Comparison of ENCODE assay signal across 26 cellular contexts in genomic region chr16:47721016-47721673, GRCh38.
"Had no signal": no experiment of that assay in that cellular context is flagged by ENCODE, and none has a peak within 500 bp of the region (broad histone marks: within the 10 kb centered on the region; RNA-seq: fewer than 3 reads in every experiment).

No MANE protein-coding gene starts in this region.

- H3K9me3 Mint-ChIP-seq: activated CD4-positive, alpha-beta memory T cell treated with anti-CD3 and anti-CD28 coated beads, Interleukin-2, amount 10 ng/mL, durations not matched to agents 7 days and 5 days; activated CD4-positive, alpha-beta T cell treated with anti-CD3 and anti-CD28 coated beads, Interleukin-2, amount 10 ng/mL, durations not matched to agents 7 days and 5 days; activated naive CD4-positive, alpha-beta T cell treated with anti-CD3 and anti-CD28 coated beads, Interleukin-2, amount 10 ng/mL, durations not matched to agents 7 days and 5 days; activated naive CD8-positive, alpha-beta T cell treated with anti-CD3 and anti-CD28 coated beads for 36 hours; activated T-cell treated with anti-CD3 and anti-CD28 coated beads, Interleukin-2, amount 50 U/mL, for 72 hours; activated T-helper 2 cell treated with anti-CD3 and anti-CD28 coated beads, Interferon-gamma antibody, Interleukin-2, Interleukin-4, amounts not matched to agents 10 μg/mL and 5 μg/mL and 100 μg/mL, durations not matched to agents 14 hours and 24 hours and 36 hours had no signal

- H3K4me1 Mint-ChIP-seq: activated CD4-positive, alpha-beta memory T cell treated with anti-CD3 and anti-CD28 coated beads, Interleukin-2, amount 10 ng/mL, durations not matched to agents 7 days and 5 days; activated CD4-positive, alpha-beta T cell treated with anti-CD3 and anti-CD28 coated beads, Interleukin-2, amount 10 ng/mL, durations not matched to agents 7 days and 5 days; activated naive CD4-positive, alpha-beta T cell treated with anti-CD3 and anti-CD28 coated beads, Interleukin-2, amount 10 ng/mL, durations not matched to agents 7 days and 5 days; activated naive CD8-positive, alpha-beta T cell treated with anti-CD3 and anti-CD28 coated beads for 36 hours had no signal

- H3K27me3 ChIP-seq: brain microvascular endothelial cell, MG63 had no signal

- DNase-seq: activated CD4-positive, alpha-beta memory T cell treated with anti-CD3 and anti-CD28 coated beads, Interleukin-2, amount 10 ng/mL, durations not matched to agents 7 days and 5 days; activated CD4-positive, alpha-beta T cell treated with anti-CD3 and anti-CD28 coated beads, Interleukin-2, amount 10 ng/mL, durations not matched to agents 7 days and 5 days; activated CD4-positive, CD25-positive, alpha-beta regulatory T cell; activated CD8-positive, alpha-beta memory T cell treated with anti-CD3 and anti-CD28 coated beads, Interleukin-2, amount 50 U/mL, for 4 hours; activated gamma-delta T cell treated with Interleukin-2 at 50 U/mL for 16 hours; activated naive CD4-positive, alpha-beta T cell treated with anti-CD3 and anti-CD28 coated beads, Interleukin-2, amount 10 ng/mL, durations not matched to agents 7 days and 5 days; activated naive CD8-positive, alpha-beta T cell treated with anti-CD3 and anti-CD28 coated beads for 36 hours; activated T-cell treated with anti-CD3 and anti-CD28 coated beads, Interleukin-2, amount 50 U/mL, for 72 hours; brain microvascular endothelial cell; cerebellar nuclear complex; MG63; NCI-H1105; NCI-H1436; NCI-H187; NCI-H2171; NCI-H2227 treated with DMSO at 0.1 percent for 48 hours; NCI-H526 treated with DMSO at 0.1 percent for 48 hours; NCI-H82; RPMI8226; T-helper 1 cell had no signal

- ATAC-seq: activated T-cell treated with anti-CD3 and anti-CD28 coated beads, Interleukin-2, amount 50 U/mL, for 72 hours; Panc1; Right ventricle myocardium inferior had no signal

- H3K9me3 ChIP-seq: MG63 had no signal

- H3K36me3 Mint-ChIP-seq: activated naive CD4-positive, alpha-beta T cell treated with anti-CD3 and anti-CD28 coated beads, Interleukin-2, amount 10 ng/mL, durations not matched to agents 7 days and 5 days; activated naive CD8-positive, alpha-beta T cell treated with anti-CD3 and anti-CD28 coated beads for 36 hours had no signal

- H3K27ac ChIP-seq: brain microvascular endothelial cell, KMS-11, SK-N-MC, VCaP had no signal

- H3K36me3 ChIP-seq: brain microvascular endothelial cell, MG63 had no signal

- H3K4me2 ChIP-seq: KMS-11 had no signal

- H3K4me3 ChIP-seq: MG63, SK-N-MC had no signal

- H3K4me3 Mint-ChIP-seq: activated CD4-positive, alpha-beta memory T cell treated with anti-CD3 and anti-CD28 coated beads, Interleukin-2, amount 10 ng/mL, durations not matched to agents 7 days and 5 days; activated CD4-positive, alpha-beta T cell treated with anti-CD3 and anti-CD28 coated beads, Interleukin-2, amount 10 ng/mL, durations not matched to agents 7 days and 5 days; activated naive CD4-positive, alpha-beta T cell treated with anti-CD3 and anti-CD28 coated beads, Interleukin-2, amount 10 ng/mL, durations not matched to agents 7 days and 5 days; activated naive CD8-positive, alpha-beta T cell treated with anti-CD3 and anti-CD28 coated beads for 36 hours; activated T-cell treated with anti-CD3 and anti-CD28 coated beads, Interleukin-2, amount 50 U/mL, for 72 hours had no signal

- H3K27ac Mint-ChIP-seq: activated CD4-positive, alpha-beta memory T cell treated with anti-CD3 and anti-CD28 coated beads, Interleukin-2, amount 10 ng/mL, durations not matched to agents 7 days and 5 days; activated CD4-positive, alpha-beta T cell treated with anti-CD3 and anti-CD28 coated beads, Interleukin-2, amount 10 ng/mL, durations not matched to agents 7 days and 5 days; activated naive CD4-positive, alpha-beta T cell treated with anti-CD3 and anti-CD28 coated beads, Interleukin-2, amount 10 ng/mL, durations not matched to agents 7 days and 5 days; activated naive CD8-positive, alpha-beta T cell treated with anti-CD3 and anti-CD28 coated beads for 36 hours; activated T-cell treated with anti-CD3 and anti-CD28 coated beads, Interleukin-2, amount 50 U/mL, for 72 hours; activated T-helper 2 cell treated with anti-CD3 and anti-CD28 coated beads, Interferon-gamma antibody, Interleukin-2, Interleukin-4, amounts not matched to agents 10 μg/mL and 5 μg/mL and 100 μg/mL, durations not matched to agents 14 hours and 24 hours and 36 hours had no signal

- H3K9ac ChIP-seq: KMS-11 had no signal

- H3K27me3 Mint-ChIP-seq: activated naive CD4-positive, alpha-beta T cell treated with anti-CD3 and anti-CD28 coated beads, Interleukin-2, amount 10 ng/mL, durations not matched to agents 7 days and 5 days; activated naive CD8-positive, alpha-beta T cell treated with anti-CD3 and anti-CD28 coated beads for 36 hours had no signal
